7 cellular contexts compared by ENCODE assay signal in the genomic region with DNA sequence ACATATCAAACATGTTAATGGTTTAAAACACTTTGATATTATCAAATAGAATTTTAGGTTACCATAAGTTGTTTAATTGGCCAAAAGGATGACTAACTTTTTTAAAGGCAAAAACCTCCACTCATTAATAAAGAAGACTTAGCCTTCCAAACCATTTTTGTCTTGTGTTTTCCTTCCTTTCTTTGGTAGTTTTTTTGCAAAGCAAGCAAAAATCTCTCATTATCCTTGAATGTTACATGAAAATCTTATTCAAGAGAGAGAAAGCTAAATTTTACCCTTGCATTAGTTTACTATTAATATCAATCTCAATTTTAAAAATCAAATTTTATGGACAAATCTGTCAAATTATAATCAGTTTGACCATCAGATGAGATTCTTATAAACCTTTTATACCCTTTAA.
"Had no signal": no experiment of that assay in that cellular context is flagged by ENCODE, and none has a peak within 500 bp of the region (broad histone marks: within the 10 kb centered on the region; RNA-seq: fewer than 3 reads in every experiment).

No MANE protein-coding gene starts in this region.

- H3K27ac ChIP-seq: HL-60, KMS-11 had no signal

- H3K4me3 Mint-ChIP-seq: IgD-negative memory B cell had no signal

- H3K36me3 Mint-ChIP-seq: IgD-negative memory B cell had no signal

- H3K9ac ChIP-seq: KMS-11 had no signal

- FAIRE-seq: HTR-8/SVneo, K562 had no signal

- DNase-seq: KBM-7, KG1 had no signal

- H3K4me3 ChIP-seq: K562 had no signal

- H3K27ac Mint-ChIP-seq: IgD-negative memory B cell had no signal

- H3K27me3 Mint-ChIP-seq: IgD-negative memory B cell had no signal

- H3K4me1 Mint-ChIP-seq: IgD-negative memory B cell had no signal

- ATAC-seq: K562 had no signal

- H3K4me2 ChIP-seq: KMS-11 had no signal
